15 cellular contexts compared by ENCODE assay signal in genomic region chr22:41690476-41690875, GRCh38. TPM values are rescaled to one million over a fixed set of nuclear protein-coding genes. Genes with fewer than 3 reads are reported as not detected.
DNase-seq lines count a peak whose midpoint lies in the region; ATAC-seq, FAIRE-seq and TF ChIP-seq lines count a peak whose summit lies in the region.
"Had no signal": no experiment of that assay in that cellular context is flagged by ENCODE, and none has a peak within 500 bp of the region (broad histone marks: within the 10 kb centered on the region; RNA-seq: fewer than 3 reads in every experiment).

No MANE protein-coding gene starts in this region.

- H3K36me3 Mint-ChIP-seq in CD4-positive, alpha-beta T cell (ENCODE audit: low read depth), result peaks cover 15% of the 10 kb centered on the region
- 0 out of 2 replicates have a peak, but pooled peaks cover 8% of the 10 kb centered on the region for H3K36me3 Mint-ChIP-seq in HFFc6 (ENCODE audit: low read depth)
- H3K36me3 Mint-ChIP-seq in astrocyte (ENCODE audit: low read depth, unreplicated experiment), result no peaks in the 10 kb centered on the region
- H3K36me3 Mint-ChIP-seq in neural crest cell (ENCODE audit: low read depth), result no peaks in the 10 kb centered on the region

- H3K9ac ChIP-seq in astrocyte (ENCODE audit: low read length), result no peak overlapping the region

- H3K27me3 ChIP-seq in CD4-positive, alpha-beta T cell (ENCODE audit: control insufficient read depth, insufficient read depth, low read length), result no peaks in the 10 kb centered on the region
- no peaks in the 10 kb centered on the region for H3K27me3 ChIP-seq in astrocyte (ENCODE audit: insufficient read depth, low read length)
- H3K27me3 ChIP-seq: heart right ventricle, MG63 had no signal

- no peak overlapping the region for H2AFZ ChIP-seq in astrocyte (ENCODE audit: low read depth, low read length)

- peak overlapping the region; percentile 85 for H3K4me3 Mint-ChIP-seq in CD4-positive, alpha-beta T cell
- H3K4me3 Mint-ChIP-seq in HFFc6 (no peak overlapping the region), astrocyte (ENCODE audit: unreplicated experiment) (peak overlapping the region; percentile 96), neural crest cell (peak overlapping the region; percentile 58)

- no peaks in the 10 kb centered on the region for H3K9me3 Mint-ChIP-seq in CD4-positive, alpha-beta T cell
- H3K9me3 Mint-ChIP-seq in HFFc6, result no peaks in the 10 kb centered on the region
- H3K9me3 Mint-ChIP-seq in astrocyte (ENCODE audit: unreplicated experiment), result no peaks in the 10 kb centered on the region
- no peaks in the 10 kb centered on the region for H3K9me3 Mint-ChIP-seq in neural crest cell

- TF ChIP-seq POLR2A in erythroblast (IDR thresholded peaks at IDR 0.05; ENCODE audit: low read length), result no peak

- intact Hi-C loops in CD4-positive, alpha-beta T cell (cut with DNase I, micrococcal nuclease), result loop anchor here in 1 of 2 experiments (10.0 kb wide), 1 partner anchor 164 kb away; no protein-coding TSS in a partner anchor

- no peak overlapping the region for H3K4me3 ChIP-seq in astrocyte (ENCODE audit: insufficient read depth, low read depth, low read length)
- H3K4me3 ChIP-seq: heart right ventricle, MG63 had no signal

- no peak for FAIRE-seq in astrocyte (lab: Jason Lieb, UNC)
- FAIRE-seq: G401.6 had no signal

- H3K9me3 ChIP-seq in CD4-positive, alpha-beta T cell (ENCODE audit: control insufficient read depth, low read length), result no peaks in the 10 kb centered on the region
- no peaks in the 10 kb centered on the region for H3K9me3 ChIP-seq in astrocyte (ENCODE audit: insufficient read depth, low read depth, low read length)
- H3K9me3 ChIP-seq: heart right ventricle, MG63 had no signal

- no peaks in the 10 kb centered on the region for H3K36me3 ChIP-seq in astrocyte (ENCODE audit: insufficient read depth, low read length)

- no peak for ATAC-seq in CD4-positive, alpha-beta T cell (ENCODE audit: poor library complexity)
- no peak for ATAC-seq in GM19035 (IDR thresholded peaks at IDR 0.05; ENCODE audit: unreplicated experiment)
- no peak for ATAC-seq in HG03159 (IDR thresholded peaks at IDR 0.05; ENCODE audit: unreplicated experiment)

- H3K27ac ChIP-seq in CD4-positive, alpha-beta T cell (ENCODE audit: low read depth, low read length), result no peak overlapping the region
- no peak overlapping the region for H3K27ac ChIP-seq in astrocyte (ENCODE audit: low read depth, low read length)

- H3K27me3 Mint-ChIP-seq in CD4-positive, alpha-beta T cell, result no peaks in the 10 kb centered on the region
- no peaks in the 10 kb centered on the region; the same call in 1 of the 2 replicates for H3K27me3 Mint-ChIP-seq in HFFc6 (ENCODE audit: insufficient read depth)
- no peaks in the 10 kb centered on the region for H3K27me3 Mint-ChIP-seq in astrocyte (ENCODE audit: low read depth, unreplicated experiment)
- no peaks in the 10 kb centered on the region for H3K27me3 Mint-ChIP-seq in neural crest cell (ENCODE audit: low read depth)

- peak overlapping the region; percentile 99 for H3K27ac Mint-ChIP-seq in CD4-positive, alpha-beta T cell
- H3K27ac Mint-ChIP-seq in HFFc6 (peak overlapping the region; percentile 92), astrocyte (ENCODE audit: unreplicated experiment) (no peak overlapping the region), neural crest cell (ENCODE audit: unreplicated experiment) (no peak overlapping the region)

- no peak for DNase-seq in CD4-positive, alpha-beta T cell
- DNase-seq in HFFc6 (no peak), astrocyte (ENCODE audit: low read depth) (no peak), neural crest cell (ENCODE audit: low read depth, low spot score) (no peak), erythroblast (lab: John Stamatoyannopoulos, UW) (no peak)
- DNase-seq: activated CD4-positive, alpha-beta T cell treated with anti-CD3 and anti-CD28 coated beads, Interleukin-2, amount 50 U/mL, for 4 hours; heart right ventricle; kidney glomerular epithelial cell; MG63; NCI-H2081; NCI-H774; RPMI8226 had no signal

- TF ChIP-seq CTCF in CD4-positive, alpha-beta T cell (IDR thresholded peaks at IDR 0.05), result no peak
- TF ChIP-seq CTCF in HFFc6 (IDR thresholded peaks at IDR 0.05) (no peak), astrocyte (IDR thresholded peaks at IDR 0.05; ENCODE audit: insufficient read depth, low read depth, low read length) (no peak), neural crest cell (conservative IDR thresholded peaks at IDR 0.05) (no peak)

- peaks cover 7% of the 10 kb centered on the region for H3K4me1 ChIP-seq in astrocyte (ENCODE audit: insufficient read depth, low read length)

- peaks cover 40% of the 10 kb centered on the region for H3K4me1 Mint-ChIP-seq in CD4-positive, alpha-beta T cell (ENCODE audit: low read depth)
- H3K4me1 Mint-ChIP-seq in HFFc6 (ENCODE audit: low read depth) (peaks cover 20% of the 10 kb centered on the region), astrocyte (ENCODE audit: low read depth, unreplicated experiment) (peaks cover 3% of the 10 kb centered on the region), neural crest cell (peaks cover 21% of the 10 kb centered on the region)

- peaks cover 22% of the 10 kb centered on the region for H4K20me1 ChIP-seq in astrocyte (ENCODE audit: insufficient read depth, low read length)

- peaks cover 37% of the 10 kb centered on the region for H3K79me2 ChIP-seq in astrocyte (ENCODE audit: insufficient read depth, low read length)

- POLR2A ChIA-PET in CD4-positive, alpha-beta T cell (lab: Charles Lee), result interaction anchor here (2.4 kb wide), 1 partner anchor 249 kb away, joined by 33 read pairs; no protein-coding TSS in a partner anchor

- CTCF ChIA-PET in CD4-positive, alpha-beta T cell (lab: Charles Lee), result no interaction called here

- H3K4me2 ChIP-seq in astrocyte (ENCODE audit: low read length), result no peak overlapping the region

RNA-seq across cellular contexts. Expression of gene SNU13, which starts 1.8 kb away (rescaled TPM):
- total RNA-seq in CD4-positive, alpha-beta T cell, result 100 to 1,000 TPM; 134 to 140 TPM
- total RNA-seq in HFFc6 (2021; fragmentation: NEBNext Ultra II Directional; extraction: Animal tissue kit (Norgen Biotek cat#: 25700)), result 100 to 1,000 TPM; 208 to 263 (median 234) TPM
- total RNA-seq in astrocyte (163 and 175 TPM in 2 replicates), neural crest cell (155 and 160 TPM in 2 replicates)

RNA-seq across cellular contexts. Expression of gene MEI1, which starts 8.8 kb away (rescaled TPM):
- total RNA-seq in CD4-positive, alpha-beta T cell, result 10 to 100 TPM; 64.4 to 81.0 TPM
- under 1 TPM in 4 of 6 experiments, not detected in 2; 0.24 to 0.53 (median 0.34) TPM for total RNA-seq in HFFc6 (2021; fragmentation: NEBNext Ultra II Directional; extraction: Animal tissue kit (Norgen Biotek cat#: 25700))
- total RNA-seq in astrocyte, result 0.19 and 0.64 TPM in 2 replicates
- total RNA-seq in neural crest cell, result 0.16 and 0.48 TPM in 2 replicates

Comparison
In these comparisons a context has a peak if more than half of its experiments do, and no peak if none do; other contexts are left out.
1. H3K27ac Mint-ChIP-seq: peak in CD4-positive, alpha-beta T cell (single experiment) and HFFc6 (single experiment); none in astrocyte (single experiment) and neural crest cell (single experiment).
2. RNA of gene MEI1, which starts 8.8 kb away (total RNA-seq): 64.4 to 81.0 TPM in CD4-positive, alpha-beta T cell; 0.19 to 0.64 TPM in astrocyte, 0.24 to 0.53 TPM in HFFc6 and 0.16 to 0.48 TPM in neural crest cell; every median in the first group is over 10 times any median in the second.